ENCODE assay signal across 8 cellular contexts in genomic region chr1:25820247-25821111, GRCh38. TPM values are rescaled to one million over a fixed set of nuclear protein-coding genes. Genes with fewer than 3 reads are reported as not detected.
A peak's percentile ranks its signal among the peaks of the same experiment; 100 is the strongest.
DNase-seq lines count a peak whose midpoint lies in the region; ATAC-seq and TF ChIP-seq lines count a peak whose summit lies in the region.

No MANE protein-coding gene starts in this region.

- DNase-seq in D341Med (ENCODE audit: low spot score) = peak; percentile 75
- DNase-seq in SJCRH30 = peak; percentile 64 to 75
- peak; percentile 74 for DNase-seq in activated naive CD4-positive, alpha-beta T cell treated with anti-CD3 and anti-CD28 coated beads, Interleukin-2, amount 50 U/mL, for 16 hours
- DNase-seq in cardiac muscle cell (ENCODE audit: low read depth in 1 of 2, low spot score in 1 of 2) = peak; percentile 51 to 71
- DNase-seq in retinal pigment epithelial cell (ENCODE audit: low read depth) = no peak
- no peak for DNase-seq in NCI-H1436 (lab: John Stamatoyannopoulos, UW)

- TF ChIP-seq CTCF in cardiac muscle cell (IDR thresholded peaks at IDR 0.05; ENCODE audit: low read depth, low read length) = no peak
- TF ChIP-seq CTCF in retinal pigment epithelial cell (conservative IDR thresholded peaks at IDR 0.05; ENCODE audit: low read depth, low read length) = no peak

- H3K27me3 ChIP-seq in SJCRH30 (no peaks in the 10 kb centered on the region), cardiac muscle cell (no peaks in the 10 kb centered on the region)

- H3K4me3 ChIP-seq in SJCRH30 = peak overlapping the region; percentile 80
- peak overlapping the region; percentile 76 for H3K4me3 ChIP-seq in cardiac muscle cell
- H3K4me3 ChIP-seq in retinal pigment epithelial cell (ENCODE audit: low read length) = peak overlapping the region; percentile 64

- peak; percentile 51 for ATAC-seq in GM19452 (IDR thresholded peaks at IDR 0.05; ENCODE audit: unreplicated experiment)
- peak; percentile 20 for ATAC-seq in HG03558 (IDR thresholded peaks at IDR 0.05; ENCODE audit: extremely low read depth, unreplicated experiment)

- H3K36me3 ChIP-seq in SJCRH30 (peaks cover 7% of the 10 kb centered on the region; the same call in 1 of the 2 replicates), cardiac muscle cell (no peaks in the 10 kb centered on the region)

- no peaks in the 10 kb centered on the region for H3K9me3 ChIP-seq in SJCRH30 (replicated peaks)
- no peaks in the 10 kb centered on the region for H3K9me3 ChIP-seq in cardiac muscle cell (ENCODE audit: low read depth)

- H3K4me1 ChIP-seq in SJCRH30 = peaks cover 9% of the 10 kb centered on the region
- H3K4me1 ChIP-seq in cardiac muscle cell (ENCODE audit: low read depth) = peaks cover 37% of the 10 kb centered on the region

- peak overlapping the region; percentile 49 for H3K27ac ChIP-seq in SJCRH30
- H3K27ac ChIP-seq in cardiac muscle cell = peak overlapping the region; percentile 95

RNA-seq across cellular contexts. Expression of gene MTFR1L, which starts 0.7 kb away (rescaled TPM):
- total RNA-seq in SJCRH30 (2014; rRNA removed; shearing (Covaris generic)) = 47.9 and 49.9 TPM in 2 replicates
- total RNA-seq in cardiac muscle cell = 158 and 197 TPM in 2 replicates
- polyA plus RNA-seq in cardiac muscle cell = 251 and 266 TPM in 2 replicates

RNA-seq across cellular contexts. Expression of gene SELENON, which starts 20.5 kb away (rescaled TPM):
- 63.1 and 64.3 TPM in 2 replicates for total RNA-seq in SJCRH30 (2014; rRNA removed; shearing (Covaris generic))
- 97.3 and 123 TPM in 2 replicates for total RNA-seq in cardiac muscle cell
- 111 and 130 TPM in 2 replicates for polyA plus RNA-seq in cardiac muscle cell

RNA-seq across cellular contexts. Expression of gene AUNIP, which starts 38.8 kb away (rescaled TPM):
- 28.9 and 34.3 TPM in 2 replicates for total RNA-seq in SJCRH30 (2014; rRNA removed; shearing (Covaris generic))
- 3.0 and 4.4 TPM in 2 replicates for total RNA-seq in cardiac muscle cell
- polyA plus RNA-seq in cardiac muscle cell = 4.9 and 5.6 TPM in 2 replicates

RNA-seq across cellular contexts. Expression of gene PAQR7, which starts 55.0 kb away (rescaled TPM):
- 2.1 and 2.4 TPM in 2 replicates for total RNA-seq in SJCRH30 (2014; rRNA removed; shearing (Covaris generic))
- 10.7 and 12.5 TPM in 2 replicates for total RNA-seq in cardiac muscle cell
- 2.1 and 3.1 TPM in 2 replicates for polyA plus RNA-seq in cardiac muscle cell

Comparison
In these comparisons a context has a peak if more than half of its experiments do, and no peak if none do; other contexts are left out.
1. DNase-seq: peak in D341Med (single experiment), SJCRH30 (2 of 2), activated naive CD4-positive, alpha-beta T cell treated with anti-CD3 and anti-CD28 coated beads, Interleukin-2, amount 50 U/mL, for 16 hours (single experiment) and cardiac muscle cell (2 of 2); none in retinal pigment epithelial cell (single experiment) and NCI-H1436 (single experiment).
2. Peak in every context shown above with its lines, with median percentiles within 50 percentile points of each other: H3K4me3 ChIP-seq.